In genomic region chr21:14889080-14889805, GRCh38 we compare ENCODE assay signal across 1 cellular context.
TF ChIP-seq lines count a peak whose summit lies in the region.

No MANE protein-coding gene starts in this region.

TF ChIP-seq in HepG2, 621 proteins besides CTCF, POLR2A, EP300 and RAD21 (continued from another document and continues in another):
- TF ChIP-seq PHF20 (CRISPR knock-in tag; IDR thresholded peaks at IDR 0.05) (no peak), HNF4G (IDR thresholded peaks at IDR 0.05; ENCODE audit: borderline replicate concordance, low read depth, low read length) (peak; percentile 100), HNF4G (CRISPR knock-in tag; IDR thresholded peaks at IDR 0.05; ENCODE audit: borderline replicate concordance, low read depth) (peak; percentile 95), MXD1 (CRISPR knock-in tag; IDR thresholded peaks at IDR 0.05) (no peak), SNAPC5 (CRISPR knock-in tag; IDR thresholded peaks at IDR 0.05; ENCODE audit: borderline replicate concordance) (no peak), KDM3A (CRISPR knock-in tag; IDR thresholded peaks at IDR 0.05; ENCODE audit: low read depth) (peak; percentile 39; the same call in 1 of the 2 replicates), ZFAT (CRISPR knock-in tag; conservative IDR thresholded peaks at IDR 0.05) (no peak), NONO (IDR thresholded peaks at IDR 0.05) (no peak), NONO (CRISPR knock-in tag; conservative IDR thresholded peaks at IDR 0.05) (peak; percentile 39; the same call in 1 of the 2 replicates), ZNF609 (CRISPR knock-in tag; IDR thresholded peaks at IDR 0.05; ENCODE audit: borderline replicate concordance) (peak; percentile 71; the same call in 1 of the 2 replicates), ZEB1 (IDR thresholded peaks at IDR 0.05; ENCODE audit: insufficient replicate concordance, low read depth) (no peak), SALL2 (CRISPR knock-in tag; IDR thresholded peaks at IDR 0.05) (peak; percentile 47; the same call in 1 of the 2 replicates), ZNF660 (CRISPR knock-in tag; IDR thresholded peaks at IDR 0.05; ENCODE audit: borderline replicate concordance, low read depth) (no peak), ZNF235 (CRISPR knock-in tag; IDR thresholded peaks at IDR 0.05; ENCODE audit: borderline replicate concordance) (no peak), PRDM15 (CRISPR knock-in tag; IDR thresholded peaks at IDR 0.05) (no peak), CHD2 (IDR thresholded peaks at IDR 0.05; ENCODE audit: low read depth, low read length) (no peak), ZNF562 (CRISPR knock-in tag; IDR thresholded peaks at IDR 0.05; ENCODE audit: borderline replicate concordance) (no peak), MEIS1 (CRISPR knock-in tag; IDR thresholded peaks at IDR 0.05; ENCODE audit: borderline replicate concordance) (no peak), ATF4 (CRISPR knock-in tag; IDR thresholded peaks at IDR 0.05) (peak in 1 of 2 experiments; percentile 79; a peak in 2 of 4 replicates), EHMT2 (IDR thresholded peaks at IDR 0.05; ENCODE audit: borderline replicate concordance, low read depth, low read length) (peak; percentile 89; the same call in 1 of the 2 replicates), NAIF1 (CRISPR knock-in tag; IDR thresholded peaks at IDR 0.05; ENCODE audit: borderline replicate concordance) (no peak; the same call in 1 of the 2 replicates), TBX2 (CRISPR knock-in tag; IDR thresholded peaks at IDR 0.05; ENCODE audit: borderline replicate concordance) (peak; percentile 58), IKZF1 (IDR thresholded peaks at IDR 0.05) (no peak), FIP1L1 (IDR thresholded peaks at IDR 0.05; ENCODE audit: borderline replicate concordance, insufficient read depth, low read depth, low read length) (no peak), ZNF101 (CRISPR knock-in tag; IDR thresholded peaks at IDR 0.05; ENCODE audit: borderline replicate concordance, low read depth) (no peak), JUNB (CRISPR knock-in tag; IDR thresholded peaks at IDR 0.05; ENCODE audit: borderline replicate concordance) (no peak), ELF1 (CRISPR knock-in tag; IDR thresholded peaks at IDR 0.05) (0 out of 2 replicates have a peak, but pooled peaks have one; percentile 19), TIGD3 (CRISPR knock-in tag; IDR thresholded peaks at IDR 0.05; ENCODE audit: borderline replicate concordance) (no peak), ZNF430 (CRISPR knock-in tag; IDR thresholded peaks at IDR 0.05) (no peak), REST (IDR thresholded peaks at IDR 0.05; ENCODE audit: borderline replicate concordance in 1 of 2, low read depth in 1 of 2, low read length in 2 of 2) (peak in 1 of 2 experiments; percentile 62; a peak in 1 of 4 replicates), ZMYM3 (CRISPR knock-in tag; IDR thresholded peaks at IDR 0.05) (peak; percentile 48; the same call in 1 of the 2 replicates), ZNF468 (CRISPR knock-in tag; IDR thresholded peaks at IDR 0.05) (no peak), NCOR1 (IDR thresholded peaks at IDR 0.05; ENCODE audit: borderline replicate concordance, low read length) (peak; percentile 100), ZNF883 (CRISPR knock-in tag; IDR thresholded peaks at IDR 0.05; ENCODE audit: not compliant biosample characterization) (no peak), YEATS4 (CRISPR knock-in tag; IDR thresholded peaks at IDR 0.05; ENCODE audit: borderline replicate concordance) (peak; percentile 80), POGK (CRISPR knock-in tag; conservative IDR thresholded peaks at IDR 0.05) (no peak), ZBTB8A (CRISPR knock-in tag; IDR thresholded peaks at IDR 0.05; ENCODE audit: borderline replicate concordance, low read depth) (no peak), TAF15 (IDR thresholded peaks at IDR 0.05; ENCODE audit: low read depth, low read length, poor library complexity, severe bottlenecking) (no peak), MLX (CRISPR knock-in tag; IDR thresholded peaks at IDR 0.05) (no peak), KLF9 (CRISPR knock-in tag; IDR thresholded peaks at IDR 0.05; ENCODE audit: low read depth) (no peak), ZNF282 (IDR thresholded peaks at IDR 0.05; ENCODE audit: partially characterized antibody) (no peak), KDM5A (IDR thresholded peaks at IDR 0.05; ENCODE audit: borderline replicate concordance, low read length) (no peak; the same call in 1 of the 2 replicates), MNT (IDR thresholded peaks at IDR 0.05) (no peak; the same call in 1 of the 2 replicates)
